In the genomic region with DNA sequence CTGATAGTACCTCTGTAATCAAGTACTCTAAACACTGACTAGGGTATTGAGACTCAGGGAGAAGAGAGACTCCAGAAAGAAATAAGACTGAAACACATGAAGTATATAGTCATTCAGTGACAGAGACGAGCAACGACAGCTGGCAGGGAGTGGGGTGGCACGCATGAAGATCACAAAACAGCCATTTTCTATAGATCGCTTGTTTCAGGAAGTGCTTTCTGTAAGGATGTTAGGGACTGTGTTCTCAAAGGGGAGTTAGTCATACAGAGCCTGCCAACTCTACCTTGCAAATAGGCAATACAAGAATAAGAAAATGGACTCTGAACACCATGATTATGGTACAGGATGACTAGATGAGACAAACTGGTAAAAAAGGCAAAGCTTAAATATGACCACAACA, we compare ENCODE assay signal across 9 cellular contexts.
DNase-seq lines count a peak whose midpoint lies in the region; ATAC-seq and TF ChIP-seq lines count a peak whose summit lies in the region.
"Had no signal": no experiment of that assay in that cellular context is flagged by ENCODE, and none has a peak within 500 bp of the region (broad histone marks: within the 10 kb centered on the region; RNA-seq: fewer than 3 reads in every experiment).

No MANE protein-coding gene starts in this region.

- H3K27me3 ChIP-seq in thymus (ENCODE audit: control insufficient read depth, insufficient read depth) = no peaks in the 10 kb centered on the region

- no peaks in the 10 kb centered on the region for H3K9me3 Mint-ChIP-seq in glutamatergic neuron (ENCODE audit: unreplicated experiment)
- no peaks in the 10 kb centered on the region for H3K9me3 Mint-ChIP-seq in endothelial cell (ENCODE audit: unreplicated experiment)

- no peak overlapping the region for H3K4me3 ChIP-seq in thymus (ENCODE audit: low read length)
- H3K4me3 ChIP-seq: thoracic aorta had no signal

- H3K4me3 Mint-ChIP-seq in glutamatergic neuron (ENCODE audit: unreplicated experiment) (no peak overlapping the region), endothelial cell (ENCODE audit: unreplicated experiment) (no peak overlapping the region)

- peak overlapping the region; percentile 74 for H3K27ac ChIP-seq in thymus (ENCODE audit: low read depth)
- H3K27ac ChIP-seq: thoracic aorta had no signal

- DNase-seq in activated T-cell treated with anti-CD3 and anti-CD28 coated beads for 1 hour (ENCODE audit: low read depth) (peak; percentile 2), activated T-cell treated with anti-CD3 and anti-CD28 coated beads for 4 hours (no peak), AG08395 (ENCODE audit: low spot score) (no peak), glutamatergic neuron (no peak), endothelial cell (ENCODE audit: low spot score) (no peak)
- peak; percentile 7 for DNase-seq in activated effector memory CD4-positive, alpha-beta T cell treated with Interleukin-2 at 50 U/mL for 16 hours

- H3K9me3 ChIP-seq in thymus (ENCODE audit: control insufficient read depth) = no peaks in the 10 kb centered on the region
- H3K9me3 ChIP-seq: thoracic aorta had no signal

- peaks cover 19% of the 10 kb centered on the region for H3K4me1 ChIP-seq in thymus (ENCODE audit: control insufficient read depth, insufficient read depth, low read length)

- H3K36me3 ChIP-seq in thymus (ENCODE audit: control insufficient read depth, insufficient read depth) = no peaks in the 10 kb centered on the region
- H3K36me3 ChIP-seq: thoracic aorta had no signal

- no peaks in the 10 kb centered on the region for H3K27me3 Mint-ChIP-seq in glutamatergic neuron (ENCODE audit: unreplicated experiment)
- H3K27me3 Mint-ChIP-seq in endothelial cell (ENCODE audit: unreplicated experiment) = no peaks in the 10 kb centered on the region

- H3K4me1 Mint-ChIP-seq in glutamatergic neuron (ENCODE audit: low read depth, unreplicated experiment) (peaks cover 2% of the 10 kb centered on the region), endothelial cell (ENCODE audit: unreplicated experiment) (peaks cover 6% of the 10 kb centered on the region)

- peak; percentile 99 for ATAC-seq in HG03354 (IDR thresholded peaks at IDR 0.05; ENCODE audit: poor library complexity, severe bottlenecking, unreplicated experiment)

- 8% methylated on average over 4 of the region's 4 CpGs for WGBS in thymus

- H3K27ac Mint-ChIP-seq in glutamatergic neuron (ENCODE audit: unreplicated experiment) (no peak overlapping the region), endothelial cell (ENCODE audit: unreplicated experiment) (no peak overlapping the region)

- TF ChIP-seq CTCF in glutamatergic neuron (IDR thresholded peaks at IDR 0.05; ENCODE audit: partially characterized antibody, unreplicated experiment) = no peak
- TF ChIP-seq CTCF in endothelial cell (IDR thresholded peaks at IDR 0.05; ENCODE audit: unreplicated experiment) = no peak

- H3K36me3 Mint-ChIP-seq in glutamatergic neuron (ENCODE audit: unreplicated experiment) (no peaks in the 10 kb centered on the region), endothelial cell (ENCODE audit: low read depth, unreplicated experiment) (no peaks in the 10 kb centered on the region)

Comparison
In these comparisons a context has a peak if more than half of its experiments do, and no peak if none do; other contexts are left out.
1. DNase-seq: peak in activated T-cell treated with anti-CD3 and anti-CD28 coated beads for 1 hour (single experiment) and activated effector memory CD4-positive, alpha-beta T cell treated with Interleukin-2 at 50 U/mL for 16 hours (single experiment); none in activated T-cell treated with anti-CD3 and anti-CD28 coated beads for 4 hours (single experiment), AG08395 (single experiment), glutamatergic neuron (single experiment) and endothelial cell (single experiment).